ENCODE assay signal across 30 cellular contexts in genomic region chr6:133129556-133129955, GRCh38.
"Had no signal": no experiment of that assay in that cellular context is flagged by ENCODE, and none has a peak within 500 bp of the region (broad histone marks: within the 10 kb centered on the region; RNA-seq: fewer than 3 reads in every experiment).

No MANE protein-coding gene starts in this region.

- H3K27ac Mint-ChIP-seq: activated naive CD8-positive, alpha-beta T cell treated with anti-CD3 and anti-CD28 coated beads for 36 hours; effector memory CD8-positive, alpha-beta T cell; naive thymus-derived CD8-positive, alpha-beta T cell; T-helper 17 cell had no signal

- H3K4me1 ChIP-seq: colonic mucosa, foreskin keratinocyte, left lung, pancreas, prostate gland, suprapubic skin, transverse colon had no signal

- H3K4me1 Mint-ChIP-seq: activated naive CD8-positive, alpha-beta T cell treated with anti-CD3 and anti-CD28 coated beads for 36 hours; T-helper 17 cell had no signal

- H3K36me3 ChIP-seq: adrenal gland, cardiac muscle cell, colonic mucosa, left lung, pancreas, prostate gland, sigmoid colon, suprapubic skin, transverse colon, WERI-Rb-1 had no signal

- H3K4me3 ChIP-seq: adrenal gland, body of pancreas, cardiac muscle cell, colonic mucosa, left lung, pancreas, prostate gland, sigmoid colon, suprapubic skin, transverse colon had no signal

- H3K27me3 Mint-ChIP-seq: activated naive CD8-positive, alpha-beta T cell treated with anti-CD3 and anti-CD28 coated beads for 36 hours; effector memory CD8-positive, alpha-beta T cell; T-helper 17 cell had no signal

- H3K9me3 Mint-ChIP-seq: activated naive CD8-positive, alpha-beta T cell treated with anti-CD3 and anti-CD28 coated beads for 36 hours; effector memory CD8-positive, alpha-beta T cell; naive thymus-derived CD8-positive, alpha-beta T cell; neural crest cell had no signal

- H3K27me3 ChIP-seq: adrenal gland, body of pancreas, cardiac muscle cell, colonic mucosa, foreskin keratinocyte, left lung, pancreas, sigmoid colon, suprapubic skin, transverse colon had no signal

- DNase-seq: activated CD4-positive, alpha-beta T cell treated with anti-CD3 and anti-CD28 coated beads for 48 hours; activated CD4-positive, alpha-beta T cell treated with anti-CD3 and anti-CD28 coated beads, Interleukin-2, amount 50 U/mL, for 48 hours; activated CD8-positive, alpha-beta memory T cell treated with anti-CD3 and anti-CD28 coated beads for 24 hours; activated effector memory CD4-positive, alpha-beta T cell treated with Interleukin-2 at 50 U/mL for 16 hours; activated naive CD4-positive, alpha-beta T cell treated with Interleukin-2 at 50 U/mL for 16 hours; activated naive CD8-positive, alpha-beta T cell treated with anti-CD3 and anti-CD28 coated beads for 36 hours; adrenal gland; aorta; body of pancreas; cerebellar nuclear complex; colonic mucosa; effector memory CD8-positive, alpha-beta T cell; left lung; midbrain; naive thymus-derived CD8-positive, alpha-beta T cell; nucleus accumbens; pancreas; sigmoid colon; stimulated activated CD4-positive, alpha-beta T cell treated with anti-CD3 and anti-CD28 coated beads, Interleukin-15, amount 100 ng/mL, for 24 hours; stimulated activated naive CD4-positive, alpha-beta T cell; T-helper 17 cell; T1000; transverse colon; WERI-Rb-1 had no signal

- ATAC-seq: activated CD4-positive, CD25-positive, alpha-beta regulatory T cell treated with anti-CD3 and anti-CD28 coated beads, Interleukin-2, amount 50 U/mL, for 24 hours; body of pancreas; effector memory CD8-positive, alpha-beta T cell; foreskin keratinocyte; left lung; naive thymus-derived CD8-positive, alpha-beta T cell; pancreas; T-helper 17 cell had no signal

- H3K4me3 Mint-ChIP-seq: activated naive CD8-positive, alpha-beta T cell treated with anti-CD3 and anti-CD28 coated beads for 36 hours; effector memory CD8-positive, alpha-beta T cell; naive thymus-derived CD8-positive, alpha-beta T cell; neural crest cell; T-helper 17 cell had no signal

- H3K9me3 ChIP-seq: adrenal gland, body of pancreas, colonic mucosa, left lung, pancreas, prostate gland, sigmoid colon, suprapubic skin, transverse colon had no signal

- H3K36me3 Mint-ChIP-seq: activated naive CD8-positive, alpha-beta T cell treated with anti-CD3 and anti-CD28 coated beads for 36 hours; naive thymus-derived CD8-positive, alpha-beta T cell had no signal

- H3K27ac ChIP-seq: adrenal gland, body of pancreas, cardiac muscle cell, colonic mucosa, foreskin keratinocyte, left lung, suprapubic skin, transverse colon, WERI-Rb-1 had no signal
